Comparison of ENCODE assay signal across 28 cellular contexts in genomic region chr11:108002476-108002875, GRCh38.
"Had no signal": no experiment of that assay in that cellular context is flagged by ENCODE, and none has a peak within 500 bp of the region (broad histone marks: within the 10 kb centered on the region; RNA-seq: fewer than 3 reads in every experiment).

No MANE protein-coding gene starts in this region.

- H3K4me1 Mint-ChIP-seq: nephron, neural progenitor cell had no signal

- ATAC-seq: natural killer cell; psoas muscle; right cardiac atrium; right lobe of liver; stimulated activated memory B cell treated with anti-CD40 and anti-IgM and Interleukin-4, amounts not matched to agents 10 μg/mL and 1 μg/mL and 100 μg/mL, for 72 hours; stimulated activated naive CD8-positive, alpha-beta T cell treated with anti-CD3 and anti-CD28 coated beads, Interleukin-15, amount 100 ng/mL, for 72 hours; stimulated activated naive CD8-positive, alpha-beta T cell treated with anti-CD3 and anti-CD28 coated beads, Interleukin-15, Interleukin-2, amounts not matched to agents 100 U/mL and 50 U/mL, for 24 hours; upper lobe of right lung had no signal

- H3K27me3 Mint-ChIP-seq: type B pancreatic cell had no signal

- H3K27ac Mint-ChIP-seq: natural killer cell; nephron; neural progenitor cell; progenitor cell of endocrine pancreas; stimulated activated memory B cell treated with anti-CD40 and anti-IgM and Interleukin-4, amounts not matched to agents 10 μg/mL and 1 μg/mL and 100 μg/mL, for 72 hours; stimulated activated naive CD8-positive, alpha-beta T cell treated with anti-CD3 and anti-CD28 coated beads, Interleukin-15, amount 100 ng/mL, for 72 hours; type B pancreatic cell had no signal

- H3K9me3 ChIP-seq: ovary, psoas muscle, right lobe of liver, sigmoid colon, suprapubic skin, testis, tibial artery, transverse colon, upper lobe of right lung, uterus had no signal

- H3K4me3 Mint-ChIP-seq: natural killer cell; nephron; neural progenitor cell; stimulated activated memory B cell treated with anti-CD40 and anti-IgM and Interleukin-4, amounts not matched to agents 10 μg/mL and 1 μg/mL and 100 μg/mL, for 72 hours; stimulated activated naive CD8-positive, alpha-beta T cell treated with anti-CD3 and anti-CD28 coated beads, Interleukin-15, amount 100 ng/mL, for 72 hours; type B pancreatic cell had no signal

- H3K36me3 Mint-ChIP-seq: natural killer cell; neural progenitor cell; stimulated activated memory B cell treated with anti-CD40 and anti-IgM and Interleukin-4, amounts not matched to agents 10 μg/mL and 1 μg/mL and 100 μg/mL, for 72 hours; type B pancreatic cell had no signal

- DNase-seq: natural killer cell; occipital lobe; ovary; posterior cingulate gyrus; psoas muscle; right cardiac atrium; right lobe of liver; sigmoid colon; small intestine; stimulated activated CD4-positive, alpha-beta T cell treated with anti-CD3 and anti-CD28 coated beads, Interleukin-15, amount 100 ng/mL, for 24 hours; stimulated activated CD4-positive, alpha-beta T cell treated with anti-CD3 and anti-CD28 coated beads, Interleukin-2, amount 100 ng/mL, for 24 hours; stimulated activated CD4-positive, alpha-beta T cell treated with anti-CD3 and anti-CD28 coated beads, Interleukin-2, amount 100 ng/mL, for 48 hours; stimulated activated CD4-positive, alpha-beta T cell treated with anti-CD3 and anti-CD28 coated beads, Interleukin-4, amount 100 ng/mL, for 24 hours; stimulated activated naive CD4-positive, alpha-beta T cell; stimulated activated naive CD8-positive, alpha-beta T cell treated with anti-CD3 and anti-CD28 coated beads, Interleukin-15, amount 100 ng/mL, for 72 hours; stimulated activated naive CD8-positive, alpha-beta T cell treated with anti-CD3 and anti-CD28 coated beads, Interleukin-15, Interleukin-2, amounts not matched to agents 100 U/mL and 50 U/mL, for 24 hours; substantia nigra; testis; tibial artery; transverse colon; upper lobe of right lung; uterus had no signal
